12 cellular contexts compared by ENCODE assay signal in the genomic region with DNA sequence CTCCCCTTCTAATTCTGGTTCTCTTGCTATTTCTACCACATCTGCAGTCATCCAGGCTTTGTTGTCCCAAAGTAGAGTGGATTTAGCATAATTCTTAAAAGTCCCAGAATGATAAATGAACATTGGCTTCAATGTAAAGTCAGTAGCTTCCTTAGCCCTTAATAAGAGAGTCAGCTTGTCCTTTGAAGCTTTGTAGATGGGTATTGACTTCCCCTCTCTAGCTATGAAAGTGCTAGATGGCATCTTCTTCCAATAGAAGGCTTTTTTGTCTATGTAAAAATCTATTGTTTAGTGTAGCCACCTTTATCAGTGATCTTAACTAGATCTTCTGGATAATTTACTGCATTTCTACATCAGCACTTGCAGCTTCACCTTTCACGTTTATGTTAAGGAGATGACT.
DNase-seq lines count a peak whose midpoint lies in the region; ATAC-seq and TF ChIP-seq lines count a peak whose summit lies in the region.
"Had no signal": no experiment of that assay in that cellular context is flagged by ENCODE, and none has a peak within 500 bp of the region (broad histone marks: within the 10 kb centered on the region; RNA-seq: fewer than 3 reads in every experiment).

No MANE protein-coding gene starts in this region.

- CTCF ChIA-PET in CD4-positive, alpha-beta memory T cell (lab: Charles Lee; ENCODE audit: partially characterized antibody) = interaction anchor here (1.1 kb wide), 1 partner anchor 9 kb away, joined by 3 read pairs; no protein-coding TSS in a partner anchor

- peak overlapping the region; percentile 31 to 97 (median 84) for H3K27ac Mint-ChIP-seq in CD4-positive, alpha-beta memory T cell
- H3K27ac Mint-ChIP-seq in activated naive CD8-positive, alpha-beta T cell = no peak overlapping the region

- H3K9me3 ChIP-seq in CD4-positive, alpha-beta memory T cell (ENCODE audit: control insufficient read depth in 1 of 2, low read length in 2 of 2) = no peaks in the 10 kb centered on the region
- no peaks in the 10 kb centered on the region for H3K9me3 ChIP-seq in MG63
- H3K9me3 ChIP-seq in gastrocnemius medialis = no peaks in the 10 kb centered on the region
- H3K9me3 ChIP-seq: Peyer's patch had no signal

- in situ Hi-C loops in gastrocnemius medialis (cut with MboI; ENCODE audit: low sequenced_read_pairs in 4 of 4) = no loop called here

- no peak for TF ChIP-seq CTCF in gastrocnemius medialis (IDR thresholded peaks at IDR 0.05 in 4 of 5, conservative IDR thresholded peaks at IDR 0.05 in 1 of 5)

- ATAC-seq in GM19035 (IDR thresholded peaks at IDR 0.05; ENCODE audit: unreplicated experiment) (peak; percentile 21), HG02884 (IDR thresholded peaks at IDR 0.05; ENCODE audit: unreplicated experiment) (peak; percentile 26), gastrocnemius medialis (no peak), HG02970 (IDR thresholded peaks at IDR 0.05; ENCODE audit: low FRiP score, unreplicated experiment) (no peak)
- ATAC-seq: sciatic nerve had no signal

- H3K4me1 Mint-ChIP-seq in CD4-positive, alpha-beta memory T cell = peaks cover 9 to 18% (median 16%) of the 10 kb centered on the region in 4 donors
- peaks cover 4% of the 10 kb centered on the region for H3K4me1 Mint-ChIP-seq in activated naive CD8-positive, alpha-beta T cell (ENCODE audit: low read depth)

- peak overlapping the region; percentile 65 to 83 (median 76) for H3K4me3 Mint-ChIP-seq in CD4-positive, alpha-beta memory T cell
- peak overlapping the region; percentile 68 for H3K4me3 Mint-ChIP-seq in activated naive CD8-positive, alpha-beta T cell

- POLR2A ChIA-PET in CD4-positive, alpha-beta memory T cell (lab: Charles Lee; ENCODE audit: partially characterized antibody) = interaction anchor here (0.6 to 1.3 kb wide), 3 partner anchors 12 to 180 kb away, joined by 3 read pairs; no protein-coding TSS in a partner anchor

- no peaks in the 10 kb centered on the region for H3K36me3 ChIP-seq in CD4-positive, alpha-beta memory T cell (ENCODE audit: insufficient read depth, low read length)
- H3K36me3 ChIP-seq in MG63 (no peaks in the 10 kb centered on the region), gastrocnemius medialis (no peaks in the 10 kb centered on the region)
- H3K36me3 ChIP-seq: Peyer's patch had no signal

- peaks cover 2 to 3% of the 10 kb centered on the region in 2 donors for H3K36me3 Mint-ChIP-seq in CD4-positive, alpha-beta memory T cell
- no peaks in the 10 kb centered on the region for H3K36me3 Mint-ChIP-seq in activated naive CD8-positive, alpha-beta T cell

- peaks cover 0 to 2% (median 0%) of the 10 kb centered on the region in 8 donors for H3K9me3 Mint-ChIP-seq in CD4-positive, alpha-beta memory T cell
- no peaks in the 10 kb centered on the region for H3K9me3 Mint-ChIP-seq in activated naive CD8-positive, alpha-beta T cell (ENCODE audit: low read depth)

- no peak for TF ChIP-seq POLR2A in gastrocnemius medialis (IDR thresholded peaks at IDR 0.05)

- peak overlapping the region; percentile 45 to 46 for H3K4me3 ChIP-seq in CD4-positive, alpha-beta memory T cell (ENCODE audit: low read length in 2 of 2)
- H3K4me3 ChIP-seq in MG63 = no peak overlapping the region
- H3K4me3 ChIP-seq in gastrocnemius medialis = no peak overlapping the region
- H3K4me3 ChIP-seq: lung had no signal

- H3K27me3 Mint-ChIP-seq in CD4-positive, alpha-beta memory T cell = no peaks in the 10 kb centered on the region
- H3K27me3 Mint-ChIP-seq in activated naive CD8-positive, alpha-beta T cell = no peaks in the 10 kb centered on the region

- DNase-seq in CD4-positive, alpha-beta memory T cell = peak in 3 of 5 donors; percentile 4 to 17 (median 9)
- DNase-seq in DMS79 treated with DMSO at 0.1 percent for 48 hours (lab: John Stamatoyannopoulos, UW) (no peak), MG63 (no peak), gastrocnemius medialis (no peak)
- DNase-seq: NCI-H1417 treated with DMSO at 0.1 percent for 48 hours, Peyer's patch had no signal

- no peaks in the 10 kb centered on the region for H3K27me3 ChIP-seq in CD4-positive, alpha-beta memory T cell (ENCODE audit: insufficient read depth, low read length)
- H3K27me3 ChIP-seq in MG63 (no peaks in the 10 kb centered on the region), gastrocnemius medialis (no peaks in the 10 kb centered on the region)
- H3K27me3 ChIP-seq: Peyer's patch had no signal

- intact Hi-C loops in CD4-positive, alpha-beta memory T cell (cut with micrococcal nuclease) = no loop called here
- intact Hi-C loops in gastrocnemius medialis (cut with DNase I; ENCODE audit: low total_unique reads) = no loop called here

- H3K27ac ChIP-seq in CD4-positive, alpha-beta memory T cell (ENCODE audit: low read depth, low read length) = peak overlapping the region; percentile 33
- no peak overlapping the region for H3K27ac ChIP-seq in gastrocnemius medialis
- H3K27ac ChIP-seq: Peyer's patch had no signal

- H3K4me1 ChIP-seq in CD4-positive, alpha-beta memory T cell (ENCODE audit: insufficient read depth, low read length) = peaks cover 15% of the 10 kb centered on the region
- no peaks in the 10 kb centered on the region for H3K4me1 ChIP-seq in gastrocnemius medialis
- H3K4me1 ChIP-seq: Peyer's patch had no signal

Comparison
In these comparisons a context has a peak if more than half of its experiments do, and no peak if none do; other contexts are left out.
1. DNase-seq: peak in CD4-positive, alpha-beta memory T cell (3 of 5); none in DMS79 treated with DMSO at 0.1 percent for 48 hours (single experiment), MG63 (single experiment) and gastrocnemius medialis (0 of 2).
2. H3K4me3 ChIP-seq: peak in CD4-positive, alpha-beta memory T cell (2 of 2); none in MG63 (single experiment) and gastrocnemius medialis (0 of 4).
3. ATAC-seq: peak in GM19035 (single experiment) and HG02884 (single experiment); none in gastrocnemius medialis (0 of 2) and HG02970 (single experiment).